In the genomic region with DNA sequence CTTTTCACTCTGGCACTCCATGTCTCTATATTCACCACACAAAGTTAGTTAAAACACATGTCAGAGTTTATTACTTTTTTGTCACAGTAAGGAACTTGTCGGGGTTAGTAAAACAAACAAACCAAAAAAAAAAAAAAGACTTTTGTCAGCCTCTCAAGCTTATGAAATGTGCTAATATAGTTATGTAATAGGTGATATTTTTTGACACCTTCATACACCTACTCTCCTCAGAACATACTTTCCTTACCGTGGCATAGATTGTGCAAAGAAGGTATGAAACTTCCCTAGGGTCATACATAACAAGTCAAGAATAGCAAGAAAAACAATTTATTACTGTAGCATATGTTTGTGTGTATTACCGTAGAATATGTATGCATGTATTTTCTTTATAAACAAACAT, we compare ENCODE assay signal across 37 cellular contexts.
"Had no signal": no experiment of that assay in that cellular context is flagged by ENCODE, and none has a peak within 500 bp of the region (broad histone marks: within the 10 kb centered on the region; RNA-seq: fewer than 3 reads in every experiment).

No MANE protein-coding gene starts in this region.

- H3K4me3 Mint-ChIP-seq: activated naive CD4-positive, alpha-beta T cell treated with anti-CD3 and anti-CD28 coated beads for 36 hours; activated naive CD4-positive, alpha-beta T cell treated with anti-CD3 and anti-CD28 coated beads, Interleukin-2, amount 10 ng/mL, durations not matched to agents 7 days and 5 days; activated naive CD4-positive, alpha-beta T cell treated with anti-CD3 and anti-CD28 coated beads, Interleukin-2, amount 50 U/mL, for 24 hours; activated naive CD8-positive, alpha-beta T cell; activated naive CD8-positive, alpha-beta T cell treated with anti-CD3 and anti-CD28 coated beads for 36 hours; activated naive CD8-positive, alpha-beta T cell treated with anti-CD3 and anti-CD28 coated beads, Interleukin-2, amount 10 ng/mL, durations not matched to agents 7 days and 5 days; activated naive CD8-positive, alpha-beta T cell treated with anti-CD3 and anti-CD28 coated beads, Interleukin-2, amount 50 U/mL, for 24 hours; activated T-cell treated with anti-CD3 and anti-CD28 coated beads, Interleukin-2, amount 50 U/mL, for 24 hours; activated T-cell treated with anti-CD3 and anti-CD28 coated beads, Interleukin-2, amount 50 U/mL, for 4 hours; activated T-cell treated with anti-CD3 and anti-CD28 coated beads, Interleukin-2, amount 50 U/mL, for 72 hours; activated T-helper 1 cell treated with anti-CD3 and anti-CD28 coated beads, Interleukin-12 subunit alpha, Interleukin-12 subunit beta, Interleukin-2, Interleukin-4 antibody, amounts not matched to agents 30 ng/mL and 10 ng/mL and 1 ng/mL, durations not matched to agents 14 hours and 24 hours and 36 hours; activated T-helper 17 cell treated with anti-CD3 and anti-CD28 coated beads, Interleukin-2, amount 50 U/mL, for 72 hours; brain; central memory CD8-positive, alpha-beta T cell had no signal

- H3K27me3 Mint-ChIP-seq: activated naive CD4-positive, alpha-beta T cell treated with anti-CD3 and anti-CD28 coated beads, Interleukin-2, amount 10 ng/mL, durations not matched to agents 7 days and 5 days; activated naive CD4-positive, alpha-beta T cell treated with anti-CD3 and anti-CD28 coated beads, Interleukin-2, amount 50 U/mL, for 24 hours; activated naive CD8-positive, alpha-beta T cell; activated naive CD8-positive, alpha-beta T cell treated with anti-CD3 and anti-CD28 coated beads for 36 hours; activated naive CD8-positive, alpha-beta T cell treated with anti-CD3 and anti-CD28 coated beads, Interleukin-2, amount 10 ng/mL, durations not matched to agents 7 days and 5 days; activated naive CD8-positive, alpha-beta T cell treated with anti-CD3 and anti-CD28 coated beads, Interleukin-2, amount 50 U/mL, for 24 hours; activated T-cell treated with anti-CD3 and anti-CD28 coated beads, Interleukin-2, amount 50 U/mL, for 24 hours; activated T-helper 17 cell treated with anti-CD3 and anti-CD28 coated beads, Interleukin-2, amount 50 U/mL, for 72 hours; brain; central memory CD8-positive, alpha-beta T cell had no signal

- H3K27me3 ChIP-seq: adrenal gland, ascending aorta, body of pancreas, brain microvascular endothelial cell, breast epithelium, cardiac muscle cell had no signal

- H3K27ac Mint-ChIP-seq: activated naive CD4-positive, alpha-beta T cell treated with anti-CD3 and anti-CD28 coated beads for 36 hours; activated naive CD4-positive, alpha-beta T cell treated with anti-CD3 and anti-CD28 coated beads, Interleukin-2, amount 10 ng/mL, durations not matched to agents 7 days and 5 days; activated naive CD4-positive, alpha-beta T cell treated with anti-CD3 and anti-CD28 coated beads, Interleukin-2, amount 50 U/mL, for 24 hours; activated naive CD4-positive, alpha-beta T cell treated with anti-CD3 and anti-CD28 coated beads, Interleukin-2, amount 50 U/mL, for 72 hours; activated naive CD8-positive, alpha-beta T cell; activated naive CD8-positive, alpha-beta T cell treated with anti-CD3 and anti-CD28 coated beads for 36 hours; activated naive CD8-positive, alpha-beta T cell treated with anti-CD3 and anti-CD28 coated beads, Interleukin-2, amount 10 ng/mL, durations not matched to agents 7 days and 5 days; activated naive CD8-positive, alpha-beta T cell treated with anti-CD3 and anti-CD28 coated beads, Interleukin-2, amount 50 U/mL, for 24 hours; activated T-cell treated with anti-CD3 and anti-CD28 coated beads, Interleukin-2, amount 50 U/mL, for 24 hours; activated T-cell treated with anti-CD3 and anti-CD28 coated beads, Interleukin-2, amount 50 U/mL, for 72 hours; activated T-helper 1 cell treated with anti-CD3 and anti-CD28 coated beads, Interleukin-12 subunit alpha, Interleukin-12 subunit beta, Interleukin-2, Interleukin-4 antibody, amounts not matched to agents 30 ng/mL and 10 ng/mL and 1 ng/mL, durations not matched to agents 14 hours and 24 hours and 36 hours; activated T-helper 17 cell treated with anti-CD3 and anti-CD28 coated beads, Interleukin-2, amount 50 U/mL, for 72 hours; brain had no signal

- H3K36me3 Mint-ChIP-seq: activated naive CD4-positive, alpha-beta T cell treated with anti-CD3 and anti-CD28 coated beads, Interleukin-2, amount 10 ng/mL, durations not matched to agents 7 days and 5 days; activated naive CD4-positive, alpha-beta T cell treated with anti-CD3 and anti-CD28 coated beads, Interleukin-2, amount 50 U/mL, for 24 hours; activated naive CD4-positive, alpha-beta T cell treated with anti-CD3 and anti-CD28 coated beads, Interleukin-2, amount 50 U/mL, for 72 hours; activated naive CD8-positive, alpha-beta T cell; activated naive CD8-positive, alpha-beta T cell treated with anti-CD3 and anti-CD28 coated beads for 36 hours; activated naive CD8-positive, alpha-beta T cell treated with anti-CD3 and anti-CD28 coated beads, Interleukin-2, amount 10 ng/mL, durations not matched to agents 7 days and 5 days; brain had no signal

- H3K9me3 Mint-ChIP-seq: brain had no signal

- H3K4me1 Mint-ChIP-seq: activated naive CD4-positive, alpha-beta T cell treated with anti-CD3 and anti-CD28 coated beads, Interleukin-2, amount 10 ng/mL, durations not matched to agents 7 days and 5 days; activated naive CD4-positive, alpha-beta T cell treated with anti-CD3 and anti-CD28 coated beads, Interleukin-2, amount 50 U/mL, for 24 hours; activated naive CD8-positive, alpha-beta T cell treated with anti-CD3 and anti-CD28 coated beads for 36 hours; activated naive CD8-positive, alpha-beta T cell treated with anti-CD3 and anti-CD28 coated beads, Interleukin-2, amount 10 ng/mL, durations not matched to agents 7 days and 5 days; activated naive CD8-positive, alpha-beta T cell treated with anti-CD3 and anti-CD28 coated beads, Interleukin-2, amount 50 U/mL, for 24 hours; activated T-helper 17 cell treated with anti-CD3 and anti-CD28 coated beads, Interleukin-2, amount 50 U/mL, for 72 hours; brain; central memory CD8-positive, alpha-beta T cell had no signal

- H3K4me3 ChIP-seq: adrenal gland, ascending aorta, body of pancreas, breast epithelium, cardiac muscle cell had no signal

- H3K4me1 ChIP-seq: adrenal gland, ascending aorta, body of pancreas, breast epithelium had no signal

- H3K36me3 ChIP-seq: adrenal gland, ascending aorta, brain microvascular endothelial cell, breast epithelium, cardiac muscle cell had no signal

- H3K9me3 ChIP-seq: adrenal gland, ascending aorta, body of pancreas, breast epithelium had no signal

- ATAC-seq: activated naive CD4-positive, alpha-beta T cell treated with anti-CD3 and anti-CD28 coated beads, Interleukin-2, amount 50 U/mL, for 72 hours; activated naive CD8-positive, alpha-beta T cell treated with anti-CD3 and anti-CD28 coated beads, Interleukin-2, amount 50 U/mL, for 24 hours; activated T-cell treated with anti-CD3 and anti-CD28 coated beads, Interleukin-2, amount 50 U/mL, for 4 hours; activated T-cell treated with anti-CD3 and anti-CD28 coated beads, Interleukin-2, amount 50 U/mL, for 72 hours; activated T-helper 17 cell treated with anti-CD3 and anti-CD28 coated beads, Interleukin-2, amount 50 U/mL, for 72 hours; body of pancreas had no signal

- DNase-seq: activated effector memory CD4-positive, alpha-beta T cell treated with anti-CD3 and anti-CD28 coated beads, Interleukin-2, amount 50 U/mL, for 16 hours; activated effector memory CD4-positive, alpha-beta T cell treated with Interleukin-2 at 50 U/mL for 16 hours; activated gamma-delta T cell; activated gamma-delta T cell treated with Interleukin-2 at 50 U/mL for 16 hours; activated naive CD4-positive, alpha-beta T cell; activated naive CD4-positive, alpha-beta T cell treated with anti-CD3 and anti-CD28 coated beads for 36 hours; activated naive CD4-positive, alpha-beta T cell treated with anti-CD3 and anti-CD28 coated beads, Interleukin-2, amount 10 ng/mL, durations not matched to agents 7 days and 5 days; activated naive CD4-positive, alpha-beta T cell treated with anti-CD3 and anti-CD28 coated beads, Interleukin-2, amount 50 U/mL, for 16 hours; activated naive CD4-positive, alpha-beta T cell treated with Interleukin-2 at 50 U/mL for 16 hours; activated naive CD8-positive, alpha-beta T cell treated with anti-CD3 and anti-CD28 coated beads for 36 hours; activated naive CD8-positive, alpha-beta T cell treated with anti-CD3 and anti-CD28 coated beads, Interleukin-2, amount 10 ng/mL, durations not matched to agents 7 days and 5 days; activated naive CD8-positive, alpha-beta T cell treated with anti-CD3 and anti-CD28 coated beads, Interleukin-2, amount 50 U/mL, for 24 hours; activated T-cell treated with anti-CD3 and anti-CD28 coated beads, Interleukin-2, amount 50 U/mL, for 1 hour; activated T-cell treated with anti-CD3 and anti-CD28 coated beads, Interleukin-2, amount 50 U/mL, for 24 hours; activated T-cell treated with anti-CD3 and anti-CD28 coated beads, Interleukin-2, amount 50 U/mL, for 4 hours; activated T-cell treated with anti-CD3 and anti-CD28 coated beads, Interleukin-2, amount 50 U/mL, for 48 hours; activated T-cell treated with anti-CD3 and anti-CD28 coated beads, Interleukin-2, amount 50 U/mL, for 72 hours; adrenal gland; amniotic stem cell; amygdala; anterior cingulate cortex; aorta; body of pancreas; brain microvascular endothelial cell; caudate nucleus; central memory CD4-positive, alpha-beta T cell; cerebellar nuclear complex had no signal

- H3K27ac ChIP-seq: adrenal gland, ascending aorta, body of pancreas, brain microvascular endothelial cell, breast epithelium, cardiac muscle cell had no signal
